ENCODE assay signal across 11 cellular contexts in genomic region chr14:92656306-92656705, GRCh38.
DNase-seq lines count a peak whose midpoint lies in the region; ATAC-seq and TF ChIP-seq lines count a peak whose summit lies in the region.
"Had no signal": no experiment of that assay in that cellular context is flagged by ENCODE, and none has a peak within 500 bp of the region (broad histone marks: within the 10 kb centered on the region; RNA-seq: fewer than 3 reads in every experiment).

No MANE protein-coding gene starts in this region.

- ATAC-seq in Right ventricle myocardium inferior, result no peak
- ATAC-seq in lower lobe of right lung, result peak in 1 of 2 donors; percentile 6

- H3K9me3 ChIP-seq in right atrium auricular region (no peaks in the 10 kb centered on the region), lower lobe of right lung (no peaks in the 10 kb centered on the region), uterus (no peaks in the 10 kb centered on the region)
- H3K9me3 ChIP-seq: SJCRH30 had no signal

- H3K4me3 ChIP-seq in right atrium auricular region, result no peak overlapping the region
- peak overlapping the region; percentile 58 for H3K4me3 ChIP-seq in lower lobe of right lung
- H3K4me3 ChIP-seq in uterus, result no peak overlapping the region
- H3K4me3 ChIP-seq: SJCRH30 had no signal

- TF ChIP-seq POLR2A in uterus (IDR thresholded peaks at IDR 0.05), result no peak

- TF ChIP-seq CTCF in right atrium auricular region (IDR thresholded peaks at IDR 0.05) (no peak), lower lobe of right lung (IDR thresholded peaks at IDR 0.05) (no peak), uterus (IDR thresholded peaks at IDR 0.05) (no peak)

- intact Hi-C loops in Right ventricle myocardium inferior (cut with DNase I), result loop anchor here (5.0 kb wide), 1 partner anchor 199 kb away; no protein-coding TSS in a partner anchor
- intact Hi-C loops in lower lobe of right lung (cut with DNase I), result no loop called here
- intact Hi-C loops in uterus (cut with DNase I; ENCODE audit: low total_unique reads), result no loop called here

- peak overlapping the region; percentile 69 for H3K27ac Mint-ChIP-seq in activated naive CD8-positive, alpha-beta T cell treated with anti-CD3 and anti-CD28 coated beads for 36 hours

- no peaks in the 10 kb centered on the region for H3K27me3 Mint-ChIP-seq in activated naive CD8-positive, alpha-beta T cell treated with anti-CD3 and anti-CD28 coated beads for 36 hours

- H3K27ac ChIP-seq in right atrium auricular region, result peak overlapping the region; percentile 27 to 58
- H3K27ac ChIP-seq in lower lobe of right lung, result peak overlapping the region; percentile 80
- H3K27ac ChIP-seq in uterus, result peak overlapping the region; percentile 0 to 28
- H3K27ac ChIP-seq: SJCRH30 had no signal

- H3K36me3 Mint-ChIP-seq in activated naive CD8-positive, alpha-beta T cell treated with anti-CD3 and anti-CD28 coated beads for 36 hours, result peaks cover 85% of the 10 kb centered on the region

- peaks cover 28% of the 10 kb centered on the region for H3K36me3 ChIP-seq in right atrium auricular region
- peaks cover 45% of the 10 kb centered on the region for H3K36me3 ChIP-seq in lower lobe of right lung
- H3K36me3 ChIP-seq in uterus, result no peaks in the 10 kb centered on the region
- H3K36me3 ChIP-seq: SJCRH30 had no signal

- H3K4me3 Mint-ChIP-seq in activated naive CD8-positive, alpha-beta T cell treated with anti-CD3 and anti-CD28 coated beads for 36 hours, result peak overlapping the region; percentile 96

- no peaks in the 10 kb centered on the region for H3K9me3 Mint-ChIP-seq in activated naive CD8-positive, alpha-beta T cell treated with anti-CD3 and anti-CD28 coated beads for 36 hours

- peaks cover 0 to 19% of the 10 kb centered on the region in 2 donors for H3K4me1 ChIP-seq in right atrium auricular region
- peaks cover 56% of the 10 kb centered on the region for H3K4me1 ChIP-seq in lower lobe of right lung
- H3K4me1 ChIP-seq in uterus, result no peaks in the 10 kb centered on the region
- H3K4me1 ChIP-seq: SJCRH30 had no signal

- DNase-seq in right atrium auricular region (ENCODE audit: low spot score) (no peak), Right ventricle myocardium inferior (ENCODE audit: missing footprints) (no peak), lower lobe of right lung (no peak), uterus (no peak), NCI-H526 (lab: John Stamatoyannopoulos, UW) (no peak), anterior cingulate cortex (lab: John Stamatoyannopoulos, UW) (no peak)
- DNase-seq in activated naive CD8-positive, alpha-beta T cell treated with anti-CD3 and anti-CD28 coated beads for 36 hours, result no peak
- no peak for DNase-seq in stimulated activated CD4-positive, alpha-beta T cell treated with anti-CD3 and anti-CD28 coated beads, Interleukin-2, amount 100 ng/mL, for 24 hours
- DNase-seq: COR-L47, NCI-H226, SJCRH30 had no signal

- H3K4me1 Mint-ChIP-seq in activated naive CD8-positive, alpha-beta T cell treated with anti-CD3 and anti-CD28 coated beads for 36 hours, result peaks cover 71% of the 10 kb centered on the region

- no peaks in the 10 kb centered on the region for H3K27me3 ChIP-seq in right atrium auricular region
- no peaks in the 10 kb centered on the region for H3K27me3 ChIP-seq in lower lobe of right lung (ENCODE audit: low read depth)
- no peaks in the 10 kb centered on the region for H3K27me3 ChIP-seq in uterus
- H3K27me3 ChIP-seq: SJCRH30 had no signal

Comparison
In these comparisons a context has a peak if more than half of its experiments do, and no peak if none do; other contexts are left out.
1. H3K27ac ChIP-seq: peak in every context shown above with its lines; median percentile 80 in lower lobe of right lung; 42 in right atrium auricular region; 14 in uterus.